ENCODE assay signal across 8 cellular contexts in the genomic region with DNA sequence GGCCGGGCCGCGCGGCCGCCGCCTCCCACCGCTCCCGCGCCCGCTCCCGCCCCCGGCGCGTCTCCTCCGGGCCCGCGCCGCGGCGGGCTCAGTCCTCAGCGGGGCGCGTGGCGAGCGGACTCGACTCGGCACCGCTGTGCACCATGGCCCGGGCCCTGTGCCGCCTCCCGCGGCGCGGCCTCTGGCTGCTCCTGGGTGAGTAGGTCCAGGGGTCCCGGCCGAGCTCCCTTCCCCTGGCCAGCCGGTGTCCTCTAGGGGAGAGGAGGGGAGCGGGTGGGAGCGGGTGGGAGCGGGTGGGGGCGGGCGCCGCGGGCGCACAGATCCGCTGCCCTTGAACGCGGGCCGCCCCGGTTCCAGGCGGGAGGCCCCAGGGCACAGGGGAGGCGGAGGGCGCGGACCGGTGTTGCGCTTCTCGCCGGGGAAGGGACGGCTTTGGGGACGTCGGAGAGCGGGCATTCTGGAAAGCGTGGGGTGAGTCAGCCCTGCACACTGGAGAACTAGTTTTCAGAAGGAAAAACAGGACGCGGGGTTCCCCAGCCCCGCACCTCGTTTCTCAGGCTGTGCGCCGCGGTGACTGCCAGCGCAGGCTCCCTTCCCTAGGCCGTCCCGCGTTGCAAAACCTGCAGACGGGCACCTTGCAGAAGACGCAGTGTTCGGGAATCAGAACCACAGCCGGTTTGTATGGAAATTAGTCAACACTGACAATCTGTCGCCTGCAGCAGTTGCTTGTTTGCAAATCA. TPM values are rescaled to one million over a fixed set of nuclear protein-coding genes. Genes with fewer than 3 reads are reported as not detected.
DNase-seq lines count a peak whose midpoint lies in the region; ATAC-seq and TF ChIP-seq lines count a peak whose summit lies in the region.

RAMP1 (plus strand) TSS at position 91 of the 740 bp plus-strand sequence; CDS start at position 144, 53 bp downstream.

- peak within 1 kb of the TSS; percentile 72 for H3K4me3 Mint-ChIP-seq in activated naive CD4-positive, alpha-beta T cell treated with anti-CD3 and anti-CD28 coated beads, Interleukin-2, amount 10 ng/mL, durations not matched to agents 7 days and 5 days
- peak within 1 kb of the TSS; percentile 75 to 76 for H3K4me3 Mint-ChIP-seq in activated T-cell treated with anti-CD3 and anti-CD28 coated beads, Interleukin-2, amount 50 U/mL, for 72 hours

- intact Hi-C loops in heart left ventricle (cut with DNase I) (loop anchor here (1.0 to 10.0 kb wide), 17 partner anchors 27 to 405 kb away; partner anchors contain the start of genes UBE2F (in 4 of the 10), KLHL30 (in 2 of the 10), ESPNL (in 1 of the 10) and SCLY (in 1 of the 10)), posterior cingulate gyrus (cut with DNase I) (loop anchor here (5.0 kb wide), 1 partner anchor 108 kb away; the partner anchor contains the start of gene UBE2F)

- ATAC-seq in activated T-cell treated with anti-CD3 and anti-CD28 coated beads, Interleukin-2, amount 50 U/mL, for 72 hours (replicated peaks in 1 of 2): peak; percentile 67 to 70
- ATAC-seq in heart left ventricle (peak in 3 of 4 donors; percentile 2 to 43 (median 35)), HG03521 (IDR thresholded peaks at IDR 0.05; ENCODE audit: unreplicated experiment) (no peak)

- H3K36me3 Mint-ChIP-seq in activated naive CD4-positive, alpha-beta T cell treated with anti-CD3 and anti-CD28 coated beads, Interleukin-2, amount 10 ng/mL, durations not matched to agents 7 days and 5 days: peaks cover 1% of the 10 kb centered on the region
- H3K36me3 Mint-ChIP-seq in activated T-cell treated with anti-CD3 and anti-CD28 coated beads, Interleukin-2, amount 50 U/mL, for 72 hours (ENCODE audit: insufficient read depth in 2 of 2): no peaks in the 10 kb centered on the region

- TF ChIP-seq CTCF in heart left ventricle (IDR thresholded peaks at IDR 0.05): no peak

- peak; percentile 38 for DNase-seq in activated naive CD4-positive, alpha-beta T cell treated with anti-CD3 and anti-CD28 coated beads, Interleukin-2, amount 10 ng/mL, durations not matched to agents 7 days and 5 days
- no peak for DNase-seq in activated naive CD4-positive, alpha-beta T cell treated with anti-CD3 and anti-CD28 coated beads, Interleukin-2, amount 50 U/mL, for 16 hours
- peak; percentile 19 to 20 for DNase-seq in activated T-cell treated with anti-CD3 and anti-CD28 coated beads, Interleukin-2, amount 50 U/mL, for 72 hours
- DNase-seq in heart left ventricle: peak in 2 of 5 donors; percentile 51 to 70
- peak in 8 of 10 donors; percentile 43 to 88 (median 52) for DNase-seq in posterior cingulate gyrus
- DNase-seq in GM19238 (ENCODE audit: insufficient read length, low spot score): no peak
- DNase-seq in effector memory CD4-positive, alpha-beta T cell: no peak

- peak within 1 kb of the TSS; percentile 30 for H3K27ac Mint-ChIP-seq in activated naive CD4-positive, alpha-beta T cell treated with anti-CD3 and anti-CD28 coated beads, Interleukin-2, amount 10 ng/mL, durations not matched to agents 7 days and 5 days
- H3K27ac Mint-ChIP-seq in activated T-cell treated with anti-CD3 and anti-CD28 coated beads, Interleukin-2, amount 50 U/mL, for 72 hours: no peak within 1 kb of the TSS

- no peak for TF ChIP-seq POLR2A in heart left ventricle (IDR thresholded peaks at IDR 0.05)

- H3K36me3 ChIP-seq in heart left ventricle: no peaks in the 10 kb centered on the region
- H3K36me3 ChIP-seq in effector memory CD4-positive, alpha-beta T cell (ENCODE audit: control insufficient read depth, insufficient read depth, low read length): no peaks in the 10 kb centered on the region

- H3K4me3 ChIP-seq in heart left ventricle: peak within 1 kb of the TSS; percentile 38 to 71 (median 58)
- H3K4me3 ChIP-seq in effector memory CD4-positive, alpha-beta T cell (ENCODE audit: insufficient read depth, low read depth, low read length, poor library complexity, severe bottlenecking): no peak within 1 kb of the TSS

- no peaks in the 10 kb centered on the region for H3K9me3 Mint-ChIP-seq in activated naive CD4-positive, alpha-beta T cell treated with anti-CD3 and anti-CD28 coated beads, Interleukin-2, amount 10 ng/mL, durations not matched to agents 7 days and 5 days
- no peaks in the 10 kb centered on the region for H3K9me3 Mint-ChIP-seq in activated T-cell treated with anti-CD3 and anti-CD28 coated beads, Interleukin-2, amount 50 U/mL, for 72 hours

- H3K27ac ChIP-seq in heart left ventricle: peak within 1 kb of the TSS; percentile 79 to 97 (median 88)
- no peak within 1 kb of the TSS for H3K27ac ChIP-seq in effector memory CD4-positive, alpha-beta T cell (ENCODE audit: insufficient read depth, low read length, poor library complexity, severe bottlenecking)

- peaks cover 70% of the 10 kb centered on the region for H3K27me3 Mint-ChIP-seq in activated naive CD4-positive, alpha-beta T cell treated with anti-CD3 and anti-CD28 coated beads, Interleukin-2, amount 10 ng/mL, durations not matched to agents 7 days and 5 days
- peaks cover 43% of the 10 kb centered on the region for H3K27me3 Mint-ChIP-seq in activated T-cell treated with anti-CD3 and anti-CD28 coated beads, Interleukin-2, amount 50 U/mL, for 72 hours (ENCODE audit: low read depth)

- 2 to 6% (median 2%) methylated on average over 19 to 79 of the region's 79 CpGs for WGBS in heart left ventricle, 4 donors

- peaks cover 0 to 32% (median 0%) of the 10 kb centered on the region in 9 donors for H3K27me3 ChIP-seq in heart left ventricle
- H3K27me3 ChIP-seq in effector memory CD4-positive, alpha-beta T cell (replicated peaks; ENCODE audit: control insufficient read depth, insufficient read depth, low read length, poor library complexity, severe bottlenecking): peaks cover 21% of the 10 kb centered on the region

- H3K9me3 ChIP-seq in heart left ventricle: no peaks in the 10 kb centered on the region
- H3K9me3 ChIP-seq in effector memory CD4-positive, alpha-beta T cell (ENCODE audit: control insufficient read depth, low read length): no peaks in the 10 kb centered on the region

- H3K4me1 Mint-ChIP-seq in activated naive CD4-positive, alpha-beta T cell treated with anti-CD3 and anti-CD28 coated beads, Interleukin-2, amount 10 ng/mL, durations not matched to agents 7 days and 5 days: peaks cover 26% of the 10 kb centered on the region
- peaks cover 14% of the 10 kb centered on the region for H3K4me1 Mint-ChIP-seq in activated T-cell treated with anti-CD3 and anti-CD28 coated beads, Interleukin-2, amount 50 U/mL, for 72 hours (ENCODE audit: low read depth)

- CTCF ChIA-PET in activated naive CD4-positive, alpha-beta T cell treated with anti-CD3 and anti-CD28 coated beads, Interleukin-2, amount 10 ng/mL, durations not matched to agents 7 days and 5 days (lab: Charles Lee): no interaction called here

- peaks cover 0 to 42% (median 13%) of the 10 kb centered on the region in 12 donors for H3K4me1 ChIP-seq in heart left ventricle
- peaks cover 2% of the 10 kb centered on the region for H3K4me1 ChIP-seq in effector memory CD4-positive, alpha-beta T cell (ENCODE audit: control insufficient read depth, insufficient read depth, low read length, poor library complexity, severe bottlenecking)

RNA-seq across cellular contexts. Expression of gene RAMP1, which starts in this region (rescaled TPM):
- total RNA-seq in activated T-cell treated with anti-CD3 and anti-CD28 coated beads, Interleukin-2, amount 50 U/mL, for 72 hours: 1 to 10 TPM in 1 of 2 donors, under 1 TPM in 1; 1.00 to 1.8 TPM
- 100 to 1,000 TPM in 7 of 9 donors, 10 to 100 TPM in 2; 36.5 to 490 (median 201) TPM for total RNA-seq in heart left ventricle
- polyA plus RNA-seq in heart left ventricle: 1,000 to 10,000 TPM in 1 of 2 donors, 100 to 1,000 TPM in 1; 164 to 1,114 TPM

Comparison
In these comparisons a context has a peak if more than half of its experiments do, and no peak if none do; other contexts are left out.
1. RNA of gene RAMP1 (total RNA-seq): 36.5 to 490 TPM in heart left ventricle; 1.00 to 1.8 TPM in activated T-cell treated with anti-CD3 and anti-CD28 coated beads, Interleukin-2, amount 50 U/mL, for 72 hours; every median in the first group is over 10 times any median in the second.
2. DNase-seq: peak in activated naive CD4-positive, alpha-beta T cell treated with anti-CD3 and anti-CD28 coated beads, Interleukin-2, amount 10 ng/mL, durations not matched to agents 7 days and 5 days (single experiment), activated T-cell treated with anti-CD3 and anti-CD28 coated beads, Interleukin-2, amount 50 U/mL, for 72 hours (2 of 2) and posterior cingulate gyrus (8 of 10); none in activated naive CD4-positive, alpha-beta T cell treated with anti-CD3 and anti-CD28 coated beads, Interleukin-2, amount 50 U/mL, for 16 hours (single experiment), GM19238 (single experiment) and effector memory CD4-positive, alpha-beta T cell (0 of 3).